In the genomic region with DNA sequence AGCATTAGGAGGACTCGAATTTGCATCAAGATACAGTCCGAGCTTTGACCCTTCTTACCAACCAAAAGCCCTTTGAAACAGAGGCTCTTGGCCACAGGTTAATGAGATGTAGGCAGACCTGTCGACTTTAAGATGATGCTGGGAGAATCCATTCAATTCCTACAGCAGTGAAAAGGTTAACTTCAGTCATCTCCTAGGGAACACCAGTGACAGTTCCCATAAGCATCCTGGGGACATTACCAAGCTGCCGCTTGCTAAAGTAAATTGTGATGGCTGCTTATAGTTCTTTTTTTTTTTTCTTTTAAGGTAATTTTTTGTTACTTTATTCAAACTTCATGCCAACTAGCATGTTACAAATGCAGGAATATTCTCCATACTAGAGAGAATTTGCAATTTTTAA, we compare ENCODE assay signal across 2 cellular contexts.
TF ChIP-seq lines count a peak whose summit lies in the region.

No MANE protein-coding gene starts in this region.

TF ChIP-seq in SK-N-SH, 30 proteins besides CTCF, POLR2A, EP300 and RAD21 (continued from another document):
- TF ChIP-seq GABPA (IDR thresholded peaks at IDR 0.05; ENCODE audit: low read depth) (no peak), RXRA (IDR thresholded peaks at IDR 0.05; ENCODE audit: borderline replicate concordance, low read depth) (no peak), FOXM1 (IDR thresholded peaks at IDR 0.05; ENCODE audit: low read depth) (no peak), ELF1 (IDR thresholded peaks at IDR 0.05) (no peak), EZH2phosphoT487 (IDR thresholded peaks at IDR 0.05; ENCODE audit: borderline replicate concordance, low read depth) (no peak), SIN3A (IDR thresholded peaks at IDR 0.05; ENCODE audit: borderline replicate concordance, low read depth, low read length) (no peak), RCOR1 (IDR thresholded peaks at IDR 0.05; ENCODE audit: low read length) (no peak), RFX5 (IDR thresholded peaks at IDR 0.05; ENCODE audit: low read length) (no peak), NFIC (IDR thresholded peaks at IDR 0.05; ENCODE audit: borderline replicate concordance) (no peak)
- TF ChIP-seq, protein P1, sequence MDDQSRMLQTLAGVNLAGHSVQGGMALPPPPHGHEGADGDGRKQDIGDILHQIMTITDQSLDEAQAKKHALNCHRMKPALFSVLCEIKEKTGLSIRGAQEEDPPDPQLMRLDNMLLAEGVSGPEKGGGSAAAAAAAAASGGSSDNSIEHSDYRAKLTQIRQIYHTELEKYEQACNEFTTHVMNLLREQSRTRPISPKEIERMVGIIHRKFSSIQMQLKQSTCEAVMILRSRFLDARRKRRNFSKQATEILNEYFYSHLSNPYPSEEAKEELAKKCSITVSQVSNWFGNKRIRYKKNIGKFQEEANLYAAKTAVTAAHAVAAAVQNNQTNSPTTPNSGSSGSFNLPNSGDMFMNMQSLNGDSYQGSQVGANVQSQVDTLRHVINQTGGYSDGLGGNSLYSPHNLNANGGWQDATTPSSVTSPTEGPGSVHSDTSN (IDR thresholded peaks at IDR 0.05): no peak

TF ChIP-seq in SK-N-SH treated with all-trans-retinoic acid at 6 μM for 48 hours, 23 proteins besides CTCF, POLR2A, EP300 and RAD21 (continued from another document):
- TF ChIP-seq, protein P2, sequence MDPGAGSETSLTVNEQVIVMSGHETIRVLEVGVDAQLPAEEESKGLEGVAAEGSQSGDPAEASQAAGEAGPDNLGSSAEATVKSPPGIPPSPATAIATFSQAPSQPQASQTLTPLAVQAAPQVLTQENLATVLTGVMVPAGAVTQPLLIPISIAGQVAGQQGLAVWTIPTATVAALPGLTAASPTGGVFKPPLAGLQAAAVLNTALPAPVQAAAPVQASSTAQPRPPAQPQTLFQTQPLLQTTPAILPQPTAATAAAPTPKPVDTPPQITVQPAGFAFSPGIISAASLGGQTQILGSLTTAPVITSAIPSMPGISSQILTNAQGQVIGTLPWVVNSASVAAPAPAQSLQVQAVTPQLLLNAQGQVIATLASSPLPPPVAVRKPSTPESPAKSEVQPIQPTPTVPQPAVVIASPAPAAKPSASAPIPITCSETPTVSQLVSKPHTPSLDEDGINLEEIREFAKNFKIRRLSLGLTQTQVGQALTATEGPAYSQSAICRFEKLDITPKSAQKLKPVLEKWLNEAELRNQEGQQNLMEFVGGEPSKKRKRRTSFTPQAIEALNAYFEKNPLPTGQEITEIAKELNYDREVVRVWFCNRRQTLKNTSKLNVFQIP (CRISPR knock-in tag; IDR thresholded peaks at IDR 0.05; ENCODE audit: borderline replicate concordance, low read depth): no peak
- no peak for TF ChIP-seq ARNTL (CRISPR knock-in tag; IDR thresholded peaks at IDR 0.05; ENCODE audit: borderline replicate concordance, low read depth)
- TF ChIP-seq, protein P3, sequence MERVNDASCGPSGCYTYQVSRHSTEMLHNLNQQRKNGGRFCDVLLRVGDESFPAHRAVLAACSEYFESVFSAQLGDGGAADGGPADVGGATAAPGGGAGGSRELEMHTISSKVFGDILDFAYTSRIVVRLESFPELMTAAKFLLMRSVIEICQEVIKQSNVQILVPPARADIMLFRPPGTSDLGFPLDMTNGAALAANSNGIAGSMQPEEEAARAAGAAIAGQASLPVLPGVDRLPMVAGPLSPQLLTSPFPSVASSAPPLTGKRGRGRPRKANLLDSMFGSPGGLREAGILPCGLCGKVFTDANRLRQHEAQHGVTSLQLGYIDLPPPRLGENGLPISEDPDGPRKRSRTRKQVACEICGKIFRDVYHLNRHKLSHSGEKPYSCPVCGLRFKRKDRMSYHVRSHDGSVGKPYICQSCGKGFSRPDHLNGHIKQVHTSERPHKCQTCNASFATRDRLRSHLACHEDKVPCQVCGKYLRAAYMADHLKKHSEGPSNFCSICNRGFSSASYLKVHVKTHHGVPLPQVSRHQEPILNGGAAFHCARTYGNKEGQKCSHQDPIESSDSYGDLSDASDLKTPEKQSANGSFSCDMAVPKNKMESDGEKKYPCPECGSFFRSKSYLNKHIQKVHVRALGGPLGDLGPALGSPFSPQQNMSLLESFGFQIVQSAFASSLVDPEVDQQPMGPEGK (CRISPR knock-in tag; IDR thresholded peaks at IDR 0.05; ENCODE audit: borderline replicate concordance): no peak
- no peak for TF ChIP-seq CSDC2 (CRISPR knock-in tag; IDR thresholded peaks at IDR 0.05)
- TF ChIP-seq ESRRG (CRISPR knock-in tag; IDR thresholded peaks at IDR 0.05): no peak
- TF ChIP-seq ZNF70 (CRISPR knock-in tag; IDR thresholded peaks at IDR 0.05): no peak
